In the genomic region with DNA sequence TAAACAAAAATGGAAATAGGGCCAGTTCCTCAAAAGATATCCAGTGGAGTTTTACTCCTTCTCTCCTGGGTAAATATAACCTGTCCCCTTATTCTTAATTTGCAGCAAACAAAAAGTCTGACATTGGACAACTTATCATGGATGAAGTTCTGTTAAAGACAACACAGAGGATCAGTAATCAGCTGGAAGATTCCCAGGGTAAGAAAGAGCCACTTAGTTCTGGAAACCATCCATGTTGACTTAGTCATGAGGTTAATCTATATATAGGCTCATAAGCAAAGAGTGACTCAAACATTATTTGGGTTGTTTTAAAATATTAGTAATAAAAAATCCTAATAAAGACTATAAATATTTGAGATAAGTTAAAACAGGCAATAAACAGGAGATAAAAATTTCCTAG, we compare ENCODE assay signal across 16 cellular contexts. TPM values are rescaled to one million over a fixed set of nuclear protein-coding genes. Genes with fewer than 3 reads are reported as not detected.
DNase-seq lines count a peak whose midpoint lies in the region; ATAC-seq, FAIRE-seq and TF ChIP-seq lines count a peak whose summit lies in the region.
"Had no signal": no experiment of that assay in that cellular context is flagged by ENCODE, and none has a peak within 500 bp of the region (broad histone marks: within the 10 kb centered on the region; RNA-seq: fewer than 3 reads in every experiment).

No MANE protein-coding gene starts in this region.

- H3K36me3 ChIP-seq in SK-N-SH (replicated peaks in 1 of 2; ENCODE audit: control insufficient read depth in 1 of 2, insufficient read depth in 2 of 2, low read length in 1 of 2), result peaks cover 16 to 32% of the 10 kb centered on the region in 2 experiments
- H3K36me3 ChIP-seq in gastrocnemius medialis, result peaks cover 0 to 14% of the 10 kb centered on the region in 2 donors
- peaks cover 3% of the 10 kb centered on the region in 2 donors for H3K36me3 ChIP-seq in kidney (ENCODE audit: control insufficient read depth in 1 of 2, insufficient read depth in 2 of 2, low read length in 2 of 2)
- H3K36me3 ChIP-seq in mucosa of descending colon (ENCODE audit: low read depth), result no peaks in the 10 kb centered on the region

- H3K4me3 ChIP-seq in SK-N-SH (ENCODE audit: low read depth in 2 of 2, low read length in 1 of 2) (no peak overlapping the region), gastrocnemius medialis (no peak overlapping the region), kidney (ENCODE audit: low read length in 2 of 2) (no peak overlapping the region), mucosa of descending colon (no peak overlapping the region)
- H3K4me3 ChIP-seq: stomach had no signal

- POLR2A ChIA-PET in SK-N-SH (lab: Yijun Ruan, JAX), result no interaction called here

- intact Hi-C loops in gastrocnemius medialis (cut with DNase I; ENCODE audit: low total_unique reads) (loop anchor here (2.0 to 10.0 kb wide), 4 partner anchors 39 to 113 kb away; a partner anchor contains a TSS), kidney (cut with DNase I) (no loop called here), mucosa of descending colon (cut with DNase I, micrococcal nuclease) (no loop called here)

- H3K9ac ChIP-seq in SK-N-SH, result no peak overlapping the region
- H3K9ac ChIP-seq in kidney (ENCODE audit: low read length in 2 of 2), result no peak overlapping the region

- FAIRE-seq in kidney (lab: Jason Lieb, UNC), result no peak

- peaks cover 14% of the 10 kb centered on the region for H4K20me1 ChIP-seq in SK-N-SH (ENCODE audit: insufficient read depth)

- no peak for TF ChIP-seq POLR2A in gastrocnemius medialis (IDR thresholded peaks at IDR 0.05)

- in situ Hi-C loops in gastrocnemius medialis (cut with MboI; ENCODE audit: low sequenced_read_pairs in 4 of 4), result no loop called here

- no peak for TF ChIP-seq CTCF in SK-N-SH (IDR thresholded peaks at IDR 0.05)
- no peak for TF ChIP-seq CTCF in gastrocnemius medialis (IDR thresholded peaks at IDR 0.05 in 4 of 5, conservative IDR thresholded peaks at IDR 0.05 in 1 of 5)
- no peak for TF ChIP-seq CTCF in kidney (IDR thresholded peaks at IDR 0.05; ENCODE audit: borderline replicate concordance, extremely low read depth, insufficient read depth)
- no peak for TF ChIP-seq CTCF in mucosa of descending colon (IDR thresholded peaks at IDR 0.05)

- no peak for TF ChIP-seq EP300 in SK-N-SH (IDR thresholded peaks at IDR 0.05; ENCODE audit: borderline replicate concordance in 1 of 2, low read depth in 1 of 2, low read length in 1 of 2)

- peaks cover 22% of the 10 kb centered on the region; the same call in 1 of the 2 replicates for H3K79me2 ChIP-seq in SK-N-SH (ENCODE audit: insufficient read depth)

- H3K27me3 Mint-ChIP-seq in stimulated activated naive CD8-positive, alpha-beta T cell treated with anti-CD3 and anti-CD28 coated beads, Interleukin-15, amount 100 ng/mL, for 72 hours, result no peaks in the 10 kb centered on the region
- H3K27me3 Mint-ChIP-seq: activated naive CD8-positive, alpha-beta T cell treated with anti-CD3 and anti-CD28 coated beads, Interleukin-2, amount 50 U/mL, for 24 hours had no signal

- ATAC-seq in gastrocnemius medialis (peak; percentile 73 to 79), mucosa of descending colon (no peak), HG03439 (IDR thresholded peaks at IDR 0.05; ENCODE audit: unreplicated experiment) (no peak)
- ATAC-seq in stimulated activated naive CD8-positive, alpha-beta T cell treated with anti-CD3 and anti-CD28 coated beads, Interleukin-15, amount 100 ng/mL, for 72 hours, result no peak
- ATAC-seq: activated naive CD8-positive, alpha-beta T cell treated with anti-CD3 and anti-CD28 coated beads, Interleukin-2, amount 50 U/mL, for 24 hours had no signal

- no peaks in the 10 kb centered on the region for H3K4me1 Mint-ChIP-seq in stimulated activated naive CD8-positive, alpha-beta T cell treated with anti-CD3 and anti-CD28 coated beads, Interleukin-15, amount 100 ng/mL, for 72 hours
- H3K4me1 Mint-ChIP-seq: endodermal cell had no signal

- peaks cover 35% of the 10 kb centered on the region for H3F3A ChIP-seq in SK-N-SH (replicated peaks; ENCODE audit: insufficient read depth)

- DNase-seq in EH (ENCODE audit: low read depth) (peak; percentile 87), SK-N-SH (no peak), fibroblast of peridontal ligament (ENCODE audit: extremely low read depth) (peak; percentile 78), gastrocnemius medialis (no peak), kidney (no peak), mucosa of descending colon (no peak)
- no peak for DNase-seq in stimulated activated naive CD8-positive, alpha-beta T cell treated with anti-CD3 and anti-CD28 coated beads, Interleukin-15, amount 100 ng/mL, for 72 hours
- DNase-seq: activated CD4-positive, CD25-positive, alpha-beta regulatory T cell; activated naive CD8-positive, alpha-beta T cell treated with anti-CD3 and anti-CD28 coated beads, Interleukin-2, amount 50 U/mL, for 24 hours; COR-L47; endodermal cell; Karpas-422; NCI-H2081 treated with DMSO at 0.1 percent for 48 hours; stomach had no signal

- peaks cover 0 to 12% of the 10 kb centered on the region in 2 experiments; a peak in 2 of 4 replicates for H3K4me1 ChIP-seq in SK-N-SH (ENCODE audit: control insufficient read depth in 1 of 2, insufficient read depth in 2 of 2, low read depth in 1 of 2, low read length in 1 of 2)
- peaks cover 23 to 32% of the 10 kb centered on the region in 2 donors for H3K4me1 ChIP-seq in gastrocnemius medialis
- H3K4me1 ChIP-seq in kidney (ENCODE audit: control insufficient read depth in 1 of 2, insufficient read depth in 1 of 2, low read depth in 1 of 2, low read length in 2 of 2), result no peaks in the 10 kb centered on the region
- H3K4me1 ChIP-seq in mucosa of descending colon (ENCODE audit: low read depth), result no peaks in the 10 kb centered on the region

- no peaks in the 10 kb centered on the region for H3K9me2 ChIP-seq in SK-N-SH

- H3K27ac Mint-ChIP-seq in stimulated activated naive CD8-positive, alpha-beta T cell treated with anti-CD3 and anti-CD28 coated beads, Interleukin-15, amount 100 ng/mL, for 72 hours, result no peak overlapping the region
- H3K27ac Mint-ChIP-seq: activated naive CD8-positive, alpha-beta T cell treated with anti-CD3 and anti-CD28 coated beads, Interleukin-2, amount 50 U/mL, for 24 hours; endodermal cell; mesothelial cell of epicardium had no signal

- no peak for TF ChIP-seq RAD21 in SK-N-SH (IDR thresholded peaks at IDR 0.05; ENCODE audit: low read length)

- 0 out of 2 replicates have a peak overlapping the region, but pooled peaks have one; percentile 1 for H3K4me2 ChIP-seq in SK-N-SH

- no peaks in the 10 kb centered on the region for H3K9me3 Mint-ChIP-seq in stimulated activated naive CD8-positive, alpha-beta T cell treated with anti-CD3 and anti-CD28 coated beads, Interleukin-15, amount 100 ng/mL, for 72 hours
- H3K9me3 Mint-ChIP-seq: activated naive CD8-positive, alpha-beta T cell treated with anti-CD3 and anti-CD28 coated beads, Interleukin-2, amount 50 U/mL, for 24 hours; endodermal cell had no signal

- H3K27me3 ChIP-seq in SK-N-SH (ENCODE audit: insufficient read depth) (no peaks in the 10 kb centered on the region), gastrocnemius medialis (no peaks in the 10 kb centered on the region)
- H3K27me3 ChIP-seq: stomach had no signal

- H3K4me3 Mint-ChIP-seq in stimulated activated naive CD8-positive, alpha-beta T cell treated with anti-CD3 and anti-CD28 coated beads, Interleukin-15, amount 100 ng/mL, for 72 hours, result no peak overlapping the region
- H3K4me3 Mint-ChIP-seq: activated naive CD8-positive, alpha-beta T cell treated with anti-CD3 and anti-CD28 coated beads, Interleukin-2, amount 50 U/mL, for 24 hours; endodermal cell; mesothelial cell of epicardium had no signal

- CTCF ChIA-PET in SK-N-SH (lab: Yijun Ruan, JAX), result no interaction called here

- no peak overlapping the region for H2AFZ ChIP-seq in SK-N-SH (ENCODE audit: low read depth)

- H3K9me3 ChIP-seq in SK-N-SH (no peaks in the 10 kb centered on the region), gastrocnemius medialis (no peaks in the 10 kb centered on the region), kidney (ENCODE audit: control insufficient read depth in 1 of 2, low read length in 2 of 2) (no peaks in the 10 kb centered on the region), mucosa of descending colon (no peaks in the 10 kb centered on the region)
- H3K9me3 ChIP-seq: stomach had no signal

- H3K27ac ChIP-seq in SK-N-SH (ENCODE audit: low read depth in 2 of 2, low read length in 1 of 2) (peak overlapping the region; percentile 12 to 74; a peak in 3 of 4 replicates), gastrocnemius medialis (peak overlapping the region; percentile 66 to 86 (median 72)), kidney (ENCODE audit: low read depth in 2 of 2, low read length in 2 of 2) (no peak overlapping the region)
- H3K27ac ChIP-seq: stomach had no signal

TF ChIP-seq in SK-N-SH, 30 proteins besides CTCF, POLR2A, EP300 and RAD21 (continues in another document):
- TF ChIP-seq SMC3 (IDR thresholded peaks at IDR 0.05; ENCODE audit: low read depth, low read length) (no peak), MEF2A (IDR thresholded peaks at IDR 0.05; ENCODE audit: borderline replicate concordance, low read depth) (peak; percentile 88)

RNA-seq across cellular contexts. Expression of a gene that starts 40.5 kb away (rescaled TPM):
- polyA plus RNA-seq in SK-N-SH (2012; rRNA removed), result 113 and 114 TPM in 2 replicates
- polyA plus RNA-seq in SK-N-SH (2012; cell fraction: cytosol; rRNA removed), result 112 and 118 TPM in 2 replicates
- polyA plus RNA-seq in SK-N-SH (2012; cell fraction: nucleus; rRNA removed), result 39.9 and 41.2 TPM in 2 replicates
- total RNA-seq in gastrocnemius medialis, result 10 to 100 TPM in 1 of 4 donors, 1 to 10 TPM in 3; 3.8 to 11.0 (median 8.8) TPM
- total RNA-seq in kidney, result 31.4 TPM
- polyA plus RNA-seq in kidney (ENCODE audit: insufficient read depth, low read depth, low replicate concordance), result 36.8 TPM
- total RNA-seq in mucosa of descending colon, result 10 to 100 TPM; 33.6 to 36.8 (median 34.0) TPM

Comparison
In these comparisons a context has a peak if more than half of its experiments do, and no peak if none do; other contexts are left out.
1. DNase-seq: peak in EH (single experiment) and fibroblast of peridontal ligament (single experiment); none in SK-N-SH (single experiment), gastrocnemius medialis (0 of 2), kidney (single experiment), mucosa of descending colon (0 of 3) and stimulated activated naive CD8-positive, alpha-beta T cell treated with anti-CD3 and anti-CD28 coated beads, Interleukin-15, amount 100 ng/mL, for 72 hours (0 of 2).
2. H3K27ac ChIP-seq: peak in SK-N-SH (2 of 2) and gastrocnemius medialis (4 of 4); none in kidney (0 of 2).
3. ATAC-seq: peak in gastrocnemius medialis (2 of 2); none in mucosa of descending colon (single experiment), stimulated activated naive CD8-positive, alpha-beta T cell treated with anti-CD3 and anti-CD28 coated beads, Interleukin-15, amount 100 ng/mL, for 72 hours (single experiment) and HG03439 (single experiment).